ENCODE assay signal across 18 cellular contexts in the genomic region with DNA sequence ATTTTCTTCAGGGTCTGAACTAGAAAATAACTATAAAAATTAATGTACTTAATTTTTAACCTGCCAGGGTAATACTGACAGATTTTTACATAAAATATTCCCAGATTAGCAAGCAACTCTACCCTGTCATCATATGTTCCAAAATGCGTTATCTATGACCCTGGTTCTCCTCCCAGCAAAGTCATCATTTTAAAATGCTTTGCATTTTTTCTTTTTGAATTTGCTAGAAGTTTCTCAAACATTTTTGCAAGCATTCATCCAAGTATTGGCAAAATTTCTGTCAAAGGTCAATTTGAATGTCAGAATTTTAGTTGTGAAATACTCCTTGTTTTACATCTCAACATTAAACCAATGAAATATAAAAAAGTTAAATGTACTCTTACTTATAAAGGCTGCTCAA.
"Had no signal": no experiment of that assay in that cellular context is flagged by ENCODE, and none has a peak within 500 bp of the region (broad histone marks: within the 10 kb centered on the region; RNA-seq: fewer than 3 reads in every experiment).

No MANE protein-coding gene starts in this region.

- ATAC-seq: foreskin keratinocyte, heart right ventricle, left cardiac atrium, left lung, left ventricle myocardium superior, lower lobe of right lung, mucosa of descending colon had no signal

- H3K36me3 ChIP-seq: esophagus muscularis mucosa, heart right ventricle, left lung, lower lobe of right lung had no signal

- H3K9me3 ChIP-seq: esophagus muscularis mucosa, heart right ventricle, left lung, lower lobe of right lung, mucosa of descending colon had no signal

- H3K4me1 ChIP-seq: esophagus muscularis mucosa, foreskin keratinocyte, heart right ventricle, lower lobe of right lung had no signal

- H3K27me3 ChIP-seq: esophagus muscularis mucosa, foreskin keratinocyte, heart right ventricle, left lung had no signal

- H3K27ac ChIP-seq: coronary artery, dorsolateral prefrontal cortex, esophagus muscularis mucosa, foreskin keratinocyte, heart right ventricle, left lung, lower lobe of right lung had no signal

- DNase-seq: dermis blood vessel endothelial cell; dorsolateral prefrontal cortex; effector CD4-positive, alpha-beta T cell; effector memory CD4-positive, alpha-beta T cell; foreskin keratinocyte; glutamatergic neuron; head of caudate nucleus; heart right ventricle; hippocampal formation; left cardiac atrium; left lung; left ventricle myocardium superior; lower lobe of right lung; mesenchymal stem cell; mucosa of descending colon; naive B cell had no signal

- H3K4me3 ChIP-seq: coronary artery, dorsolateral prefrontal cortex, esophagus muscularis mucosa, heart right ventricle, left lung, lower lobe of right lung, mucosa of descending colon had no signal
